Comparison of ENCODE assay signal across 8 cellular contexts in the genomic region with DNA sequence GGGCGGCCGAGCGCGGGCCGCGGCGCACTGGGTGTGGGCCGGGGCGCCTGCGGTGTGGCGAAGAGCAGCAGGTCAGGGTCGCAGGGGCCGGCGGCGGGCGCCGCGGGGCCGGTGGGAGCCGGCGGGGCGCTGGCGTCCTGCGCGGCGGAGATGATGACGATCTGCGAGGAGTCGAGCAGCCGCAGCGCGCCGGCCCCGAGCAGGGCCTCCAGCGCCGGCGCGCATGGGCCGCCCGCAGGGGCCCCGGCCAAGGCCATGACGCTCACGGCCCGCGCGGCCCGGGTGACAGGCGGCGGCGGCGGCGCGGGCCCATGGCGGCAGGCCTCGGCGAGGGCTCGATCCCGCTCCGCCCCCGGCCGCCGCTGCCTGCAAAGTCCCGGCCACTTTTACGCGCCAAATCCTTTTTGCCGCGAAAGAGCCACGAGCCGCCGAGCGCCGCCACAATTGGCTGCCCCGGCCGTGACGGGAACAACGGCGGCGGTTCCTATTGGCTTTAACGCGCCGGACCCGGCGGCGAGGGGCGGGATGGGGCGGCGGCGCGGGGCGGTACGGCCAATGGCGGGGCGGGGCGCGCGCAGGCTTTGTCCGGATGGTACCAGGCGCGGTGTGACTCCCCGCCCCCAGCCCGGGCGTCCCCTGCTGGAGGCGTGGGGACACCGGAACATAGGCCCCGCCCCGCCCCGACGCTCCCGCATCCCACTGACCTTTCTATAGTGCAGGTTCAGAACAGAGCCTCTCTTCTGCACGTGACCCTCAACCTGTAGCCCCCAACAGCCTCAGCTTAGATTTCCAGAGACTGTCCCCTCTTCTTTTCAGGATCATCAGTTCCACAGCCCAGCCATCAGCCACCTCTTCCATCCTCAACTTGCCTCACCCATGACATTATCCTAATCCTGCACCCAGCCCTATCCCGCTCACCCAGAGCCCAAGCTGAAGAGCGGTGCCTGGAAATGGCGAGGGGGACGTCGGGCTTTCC. TPM values are rescaled to one million over a fixed set of nuclear protein-coding genes. Genes with fewer than 3 reads are reported as not detected.
DNase-seq lines count a peak whose midpoint lies in the region; ATAC-seq and TF ChIP-seq lines count a peak whose summit lies in the region.

A gene with protein sequence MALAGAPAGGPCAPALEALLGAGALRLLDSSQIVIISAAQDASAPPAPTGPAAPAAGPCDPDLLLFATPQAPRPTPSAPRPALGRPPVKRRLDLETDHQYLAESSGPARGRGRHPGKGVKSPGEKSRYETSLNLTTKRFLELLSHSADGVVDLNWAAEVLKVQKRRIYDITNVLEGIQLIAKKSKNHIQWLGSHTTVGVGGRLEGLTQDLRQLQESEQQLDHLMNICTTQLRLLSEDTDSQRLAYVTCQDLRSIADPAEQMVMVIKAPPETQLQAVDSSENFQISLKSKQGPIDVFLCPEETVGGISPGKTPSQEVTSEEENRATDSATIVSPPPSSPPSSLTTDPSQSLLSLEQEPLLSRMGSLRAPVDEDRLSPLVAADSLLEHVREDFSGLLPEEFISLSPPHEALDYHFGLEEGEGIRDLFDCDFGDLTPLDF (minus strand): TSS at position 378 of the 976 bp plus-strand sequence. CDS start 121 bp downstream, at position 257.

- no peaks in the 10 kb centered on the region for H3K27me3 Mint-ChIP-seq in activated B cell treated with CpG ODN at 0.5 μM for 24 hours

- POLR2A ChIA-PET in activated B cell treated with CpG ODN at 0.5 μM for 24 hours (lab: Charles Lee), result interaction anchor here (0.5 to 1.7 kb wide), 13 partner anchors 11 to 426 kb away, joined by 3 to 15 read pairs (median 4); a partner anchor contains a TSS

- intact Hi-C loops in activated B cell treated with CpG ODN at 0.5 μM for 24 hours (cut with micrococcal nuclease), result loop anchor here (1.0 to 5.0 kb wide), 7 partner anchors 20 to 307 kb away; a partner anchor contains a TSS

- peaks cover 30% of the 10 kb centered on the region for H3K4me1 Mint-ChIP-seq in activated B cell treated with CpG ODN at 0.5 μM for 24 hours

- TF ChIP-seq CTCF in activated B cell treated with CpG ODN at 0.5 μM for 24 hours (IDR thresholded peaks at IDR 0.05) (no peak), cardiac fibroblast (IDR thresholded peaks at IDR 0.05; ENCODE audit: low read depth, low read length) (peak; percentile 25)

- peak within 1 kb of the TSS; percentile 26 to 49 for H3K4me3 ChIP-seq in cardiac fibroblast (replicated peaks in 1 of 2; ENCODE audit: low read depth in 2 of 2, low read length in 2 of 2)

- peak within 1 kb of the TSS; percentile 77 for H3K27ac Mint-ChIP-seq in activated B cell treated with CpG ODN at 0.5 μM for 24 hours

- no peaks in the 10 kb centered on the region for H3K36me3 Mint-ChIP-seq in activated B cell treated with CpG ODN at 0.5 μM for 24 hours (ENCODE audit: low read depth)

- peak within 1 kb of the TSS; percentile 86 for H3K4me3 Mint-ChIP-seq in activated B cell treated with CpG ODN at 0.5 μM for 24 hours

- CTCF ChIA-PET in activated B cell treated with CpG ODN at 0.5 μM for 24 hours (lab: Charles Lee), result interaction anchor here (0.8 kb wide), 1 partner anchor 19 kb away, joined by 3 read pairs; no protein-coding TSS in a partner anchor

- DNase-seq in AG20443 (ENCODE audit: low spot score) (peak; percentile 99), NCI-H345 treated with DMSO at 0.1 percent for 48 hours (lab: John Stamatoyannopoulos, UW; ENCODE audit: unreplicated experiment) (peak; percentile 95), activated B cell treated with CpG ODN at 0.5 μM for 24 hours (peak; percentile 95), cardiac fibroblast (ENCODE audit: low read depth in 2 of 2) (peak; percentile 87 to 92), iris pigment epithelial cell (ENCODE audit: low read depth) (peak; percentile 94)
- DNase-seq in stimulated activated CD4-positive, alpha-beta T cell treated with anti-CD3 and anti-CD28 coated beads, Interleukin-12 subunit alpha, Interleukin-12 subunit beta, amount 100 ng/mL, for 24 hours (ENCODE audit: low read depth in 2 of 2), result peak; percentile 94 to 95

- ATAC-seq in GM19043 (IDR thresholded peaks at IDR 0.05; ENCODE audit: low read depth, unreplicated experiment) (peak; percentile 67), HG03342 (IDR thresholded peaks at IDR 0.05; ENCODE audit: unreplicated experiment) (peak; percentile 76), activated B cell treated with CpG ODN at 0.5 μM for 24 hours (ENCODE audit: low read depth) (peak; percentile 93)

- H3K9me3 Mint-ChIP-seq in activated B cell treated with CpG ODN at 0.5 μM for 24 hours, result no peaks in the 10 kb centered on the region

RNA-seq across cellular contexts. Expression of the gene that starts here (rescaled TPM):
- 6.7 and 8.9 TPM in 2 replicates for total RNA-seq in activated B cell treated with CpG ODN at 0.5 μM for 24 hours

Comparison
In these comparisons a context has a peak if more than half of its experiments do, and no peak if none do; other contexts are left out.
1. Peak in every context shown above with its lines: DNase-seq, ATAC-seq and H3K4me3 ChIP-seq.